ENCODE assay signal across 9 cellular contexts in the genomic region with DNA sequence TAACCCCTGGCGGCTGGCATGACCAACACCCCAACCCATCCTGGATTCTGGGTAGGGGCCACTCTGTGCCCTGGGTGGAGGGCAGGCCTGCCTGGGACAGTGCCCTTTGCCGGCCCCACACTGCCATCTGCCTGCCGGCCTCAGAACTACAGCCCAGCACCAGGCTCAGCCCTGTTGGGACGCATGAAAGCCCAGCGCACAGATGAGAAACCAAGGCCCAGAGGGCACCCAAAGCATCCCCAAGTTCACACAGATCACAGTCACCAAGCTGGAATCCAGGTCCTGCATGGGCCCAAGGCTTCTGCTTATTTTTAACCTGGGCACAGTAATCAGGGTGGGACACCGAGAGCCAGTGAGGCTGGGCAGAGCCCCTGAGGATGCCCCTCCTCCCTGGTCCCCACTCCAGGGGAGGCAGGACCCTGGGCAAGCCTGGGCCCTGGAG. TPM values are rescaled to one million over a fixed set of nuclear protein-coding genes. Genes with fewer than 3 reads are reported as not detected.
DNase-seq lines count a peak whose midpoint lies in the region; ATAC-seq and TF ChIP-seq lines count a peak whose summit lies in the region.
"Had no signal": no experiment of that assay in that cellular context is flagged by ENCODE, and none has a peak within 500 bp of the region (broad histone marks: within the 10 kb centered on the region; RNA-seq: fewer than 3 reads in every experiment).

No MANE protein-coding gene starts in this region.

- H3K4me1 ChIP-seq in PC-3 (ENCODE audit: insufficient read depth, low read length), result no peaks in the 10 kb centered on the region
- no peaks in the 10 kb centered on the region for H3K4me1 ChIP-seq in thyroid gland

- TF ChIP-seq CTCF in PC-3 (conservative IDR thresholded peaks at IDR 0.05; ENCODE audit: low read depth, low read length) (peak; percentile 96), fibroblast of villous mesenchyme (IDR thresholded peaks at IDR 0.05; ENCODE audit: insufficient read depth, low read depth, low read length) (peak; percentile 94), omental fat pad (IDR thresholded peaks at IDR 0.05) (peak in 1 of 3 donors; percentile 66), thyroid gland (IDR thresholded peaks at IDR 0.05) (peak; percentile 78 to 95 (median 90))

- peak in 2 of 3 experiments; percentile 39 to 57 for DNase-seq in NCI-H1417 (lab: John Stamatoyannopoulos, UW)
- no peak for DNase-seq in NCI-H1417 treated with DMSO at 0.1 percent for 48 hours (lab: John Stamatoyannopoulos, UW)
- peak; percentile 81 for DNase-seq in PC-3
- DNase-seq in activated T-helper 1 cell treated with anti-CD3 and anti-CD28 coated beads, Interleukin-2, amount 50 U/mL, for 16 hours (ENCODE audit: low read depth in 1 of 2, low spot score in 1 of 2), result peak; percentile 32 to 35
- DNase-seq in fibroblast of villous mesenchyme (ENCODE audit: low read depth), result peak; percentile 39
- peak; percentile 58 for DNase-seq in omental fat pad (ENCODE audit: low spot score)
- peak; percentile 58 to 60 for DNase-seq in thyroid gland

- H3K36me3 ChIP-seq in PC-3 (ENCODE audit: low read depth, low read length), result peaks cover 27% of the 10 kb centered on the region
- H3K36me3 ChIP-seq in thyroid gland, result peaks cover 26 to 27% of the 10 kb centered on the region in 2 donors

- H4K20me1 ChIP-seq in PC-3 (ENCODE audit: low read length), result no peaks in the 10 kb centered on the region

- no peaks in the 10 kb centered on the region for H3F3A ChIP-seq in PC-3 (ENCODE audit: low read length, unreplicated experiment)

- H3K27me3 ChIP-seq in PC-3 (ENCODE audit: low read length), result no peaks in the 10 kb centered on the region
- no peaks in the 10 kb centered on the region for H3K27me3 ChIP-seq in thyroid gland
- H3K27me3 ChIP-seq: BLaER1 treated with 17β-estradiol and CSF1 and Interleukin-3, amounts not matched to agents 10 nM and 100 nM had no signal

- H3K4me2 ChIP-seq in PC-3 (ENCODE audit: low read length), result no peak overlapping the region
- H3K4me2 ChIP-seq: BLaER1 treated with 17β-estradiol and CSF1 and Interleukin-3, amounts not matched to agents 10 nM and 100 nM had no signal

- H3K9me3 ChIP-seq in PC-3 (ENCODE audit: low read length) (peaks cover 7% of the 10 kb centered on the region; the same call in 1 of the 2 replicates), thyroid gland (no peaks in the 10 kb centered on the region)

- intact Hi-C loops in PC-3 (cut with micrococcal nuclease) (loop anchor here (1.0 to 5.0 kb wide), 3 partner anchors 158 to 285 kb away; no protein-coding TSS in a partner anchor), thyroid gland (cut with DNase I) (no loop called here)

- CTCF ChIA-PET in PC-3 (lab: Charles Lee), result no interaction called here

- WGBS in thyroid gland, 2 donors, result 21 to 100% methylated on average over 1 to 2 of the region's 6 CpGs

- POLR2A ChIA-PET in PC-3 (lab: Charles Lee; ENCODE audit: unreplicated experiment), result no interaction called here

- TF ChIP-seq POLR2A in thyroid gland (IDR thresholded peaks at IDR 0.05), result no peak

- H3K79me2 ChIP-seq in PC-3 (ENCODE audit: low read length), result no peaks in the 10 kb centered on the region

- no TSS peak for BruUV-seq in PC-3 (replicated peaks; lab: Mats Ljungman, UMichigan)

- H3K4me3 ChIP-seq in PC-3 (ENCODE audit: low read length), result no peak overlapping the region
- H3K4me3 ChIP-seq in fibroblast of villous mesenchyme (ENCODE audit: low read depth, low read length), result no peak overlapping the region
- H3K4me3 ChIP-seq in thyroid gland (replicated peaks in 1 of 3), result no peak overlapping the region
- H3K4me3 ChIP-seq: BLaER1 treated with 17β-estradiol and CSF1 and Interleukin-3, amounts not matched to agents 10 nM and 100 nM had no signal

- no peak overlapping the region for H3K9ac ChIP-seq in PC-3 (ENCODE audit: low read length)

- H2AFZ ChIP-seq in PC-3 (ENCODE audit: low read length), result no peak overlapping the region

- H3K27ac ChIP-seq in PC-3 (ENCODE audit: low read length) (no peak overlapping the region), thyroid gland (no peak overlapping the region)

- H3K9me2 ChIP-seq in PC-3 (replicated peaks; ENCODE audit: low read length), result no peaks in the 10 kb centered on the region

- ATAC-seq in HG02759 (IDR thresholded peaks at IDR 0.05; ENCODE audit: unreplicated experiment), result peak; percentile 80
- ATAC-seq in PC-3, result peak; percentile 76
- peak; percentile 70 for ATAC-seq in omental fat pad (ENCODE audit: low FRiP score)

RNA-seq across cellular contexts. Expression of a gene that starts 26.2 kb away (rescaled TPM):
- total RNA-seq in PC-3 (2014; rRNA removed), result not detected in 2 replicates
- 1.9 and 5.6 TPM in 2 replicates for total RNA-seq in fibroblast of villous mesenchyme
- total RNA-seq in omental fat pad, result 10 to 100 TPM in 1 of 4 donors, 1 to 10 TPM in 1, under 1 TPM in 2; 0.32 to 23.3 (median 5.1) TPM
- total RNA-seq in thyroid gland, result 1 to 10 TPM in 1 of 4 donors, under 1 TPM in 1, not detected in 2; 0.40 to 4.5 TPM
